1 cellular context compared by ENCODE assay signal in the genomic region with DNA sequence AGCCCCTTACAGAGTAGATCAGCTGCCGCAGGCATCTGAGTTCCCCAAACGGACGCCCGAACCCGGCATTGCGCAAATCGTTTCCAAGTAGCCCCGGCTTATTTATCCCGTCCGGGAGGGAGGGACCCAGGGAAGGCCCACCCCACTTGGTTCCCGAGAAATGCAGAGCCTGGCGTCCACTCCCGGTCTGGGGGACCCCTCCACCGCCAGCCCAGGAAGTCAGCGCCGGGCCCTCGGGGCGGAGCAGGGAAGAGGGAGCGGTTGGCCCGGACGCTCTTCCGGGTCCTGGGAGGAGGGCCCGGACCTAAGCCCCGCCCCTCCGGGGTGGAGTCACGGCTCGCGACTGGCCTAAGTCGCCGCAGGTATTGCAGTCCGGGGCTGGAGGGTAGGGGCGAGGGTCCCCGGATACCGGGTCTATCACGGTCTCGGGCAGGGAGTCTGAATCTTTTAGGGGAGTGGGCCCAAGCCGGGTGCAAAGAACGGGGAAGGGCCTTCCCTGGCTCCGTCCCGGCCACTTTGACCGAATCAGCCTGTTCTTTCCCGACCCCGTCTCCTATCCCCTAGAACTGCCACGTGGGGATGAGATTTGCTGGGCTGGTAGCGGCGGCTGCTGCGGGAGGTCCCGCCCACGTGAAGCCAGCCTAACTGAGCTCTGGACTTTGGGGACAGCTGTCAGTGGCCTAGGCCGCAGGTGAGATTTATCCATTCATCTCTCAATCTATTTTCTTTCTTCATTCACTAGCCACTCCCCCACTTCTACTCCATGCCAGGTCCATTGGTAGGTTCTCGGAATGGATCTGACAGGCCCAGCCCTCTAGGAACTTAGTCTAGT.
A peak's percentile ranks its signal among the peaks of the same experiment; 100 is the strongest.
TF ChIP-seq lines count a peak whose summit lies in the region.

A gene with protein sequence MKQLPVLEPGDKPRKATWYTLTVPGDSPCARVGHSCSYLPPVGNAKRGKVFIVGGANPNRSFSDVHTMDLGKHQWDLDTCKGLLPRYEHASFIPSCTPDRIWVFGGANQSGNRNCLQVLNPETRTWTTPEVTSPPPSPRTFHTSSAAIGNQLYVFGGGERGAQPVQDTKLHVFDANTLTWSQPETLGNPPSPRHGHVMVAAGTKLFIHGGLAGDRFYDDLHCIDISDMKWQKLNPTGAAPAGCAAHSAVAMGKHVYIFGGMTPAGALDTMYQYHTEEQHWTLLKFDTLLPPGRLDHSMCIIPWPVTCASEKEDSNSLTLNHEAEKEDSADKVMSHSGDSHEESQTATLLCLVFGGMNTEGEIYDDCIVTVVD (plus strand): TSS at position 327 of the 832 bp plus-strand sequence. CDS start 2,472 bp downstream, outside the sequence.

TF ChIP-seq in IMR-90, 13 proteins besides CTCF, POLR2A, EP300 and RAD21:
- TF ChIP-seq, protein P1, sequence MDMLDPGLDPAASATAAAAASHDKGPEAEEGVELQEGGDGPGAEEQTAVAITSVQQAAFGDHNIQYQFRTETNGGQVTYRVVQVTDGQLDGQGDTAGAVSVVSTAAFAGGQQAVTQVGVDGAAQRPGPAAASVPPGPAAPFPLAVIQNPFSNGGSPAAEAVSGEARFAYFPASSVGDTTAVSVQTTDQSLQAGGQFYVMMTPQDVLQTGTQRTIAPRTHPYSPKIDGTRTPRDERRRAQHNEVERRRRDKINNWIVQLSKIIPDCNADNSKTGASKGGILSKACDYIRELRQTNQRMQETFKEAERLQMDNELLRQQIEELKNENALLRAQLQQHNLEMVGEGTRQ (IDR thresholded peaks at IDR 0.05; ENCODE audit: low read depth, low read length) = peak; percentile 58; the same call in 1 of the 2 replicates
- TF ChIP-seq MAFK (IDR thresholded peaks at IDR 0.05; ENCODE audit: low read depth, low read length) (no peak), CHD1 (IDR thresholded peaks at IDR 0.05; ENCODE audit: low read depth, low read length) (no peak), MAZ (IDR thresholded peaks at IDR 0.05; ENCODE audit: borderline replicate concordance, low read depth, low read length) (peak; percentile 53; the same call in 1 of the 2 replicates), RCOR1 (IDR thresholded peaks at IDR 0.05; ENCODE audit: insufficient replicate concordance, low read length) (no peak), MXI1 (IDR thresholded peaks at IDR 0.05; ENCODE audit: borderline replicate concordance, low read depth, low read length) (peak; percentile 87; the same call in 1 of the 2 replicates), CEBPB (IDR thresholded peaks at IDR 0.05; ENCODE audit: low read depth, low read length) (peak; percentile 90)
- TF ChIP-seq, protein P2, sequence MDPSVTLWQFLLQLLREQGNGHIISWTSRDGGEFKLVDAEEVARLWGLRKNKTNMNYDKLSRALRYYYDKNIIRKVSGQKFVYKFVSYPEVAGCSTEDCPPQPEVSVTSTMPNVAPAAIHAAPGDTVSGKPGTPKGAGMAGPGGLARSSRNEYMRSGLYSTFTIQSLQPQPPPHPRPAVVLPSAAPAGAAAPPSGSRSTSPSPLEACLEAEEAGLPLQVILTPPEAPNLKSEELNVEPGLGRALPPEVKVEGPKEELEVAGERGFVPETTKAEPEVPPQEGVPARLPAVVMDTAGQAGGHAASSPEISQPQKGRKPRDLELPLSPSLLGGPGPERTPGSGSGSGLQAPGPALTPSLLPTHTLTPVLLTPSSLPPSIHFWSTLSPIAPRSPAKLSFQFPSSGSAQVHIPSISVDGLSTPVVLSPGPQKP (IDR thresholded peaks at IDR 0.05; ENCODE audit: borderline replicate concordance, low read depth, low read length) = no peak
TF ChIP-seq in IMR-90: peak in this region for 4.
